ENCODE assay signal across 1 cellular context in the genomic region with DNA sequence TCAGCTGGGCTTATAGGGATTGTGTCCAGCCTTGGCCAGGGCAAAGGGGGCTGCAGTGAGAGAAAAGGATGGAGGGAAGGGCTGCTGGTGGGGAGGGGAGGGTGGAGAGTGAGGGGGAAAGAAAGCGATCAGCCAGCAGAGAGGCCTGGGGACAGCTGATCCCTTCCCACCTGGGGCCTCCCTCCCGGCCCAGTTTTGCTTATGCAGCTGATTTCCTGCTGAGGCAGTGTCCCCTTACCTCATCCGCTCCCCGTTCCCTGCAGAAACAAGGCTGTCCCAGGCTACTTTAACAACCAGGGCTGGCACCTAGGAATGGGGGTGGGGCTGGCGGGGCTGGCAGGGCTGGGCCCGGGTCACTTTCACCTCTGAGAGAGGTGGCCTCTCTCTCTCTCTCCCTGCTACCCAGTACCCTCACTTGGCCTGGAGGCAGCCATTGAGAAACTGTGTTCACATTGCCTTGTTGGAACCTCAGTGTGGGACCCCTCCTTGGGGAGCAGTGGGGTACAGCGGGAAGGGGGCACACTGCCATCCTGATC.
TF ChIP-seq lines count a peak whose summit lies in the region.

No MANE protein-coding gene starts in this region.

TF ChIP-seq in HEK293T, 16 proteins besides CTCF, POLR2A, EP300 and RAD21 (continued from another document):
- TF ChIP-seq, protein P1, sequence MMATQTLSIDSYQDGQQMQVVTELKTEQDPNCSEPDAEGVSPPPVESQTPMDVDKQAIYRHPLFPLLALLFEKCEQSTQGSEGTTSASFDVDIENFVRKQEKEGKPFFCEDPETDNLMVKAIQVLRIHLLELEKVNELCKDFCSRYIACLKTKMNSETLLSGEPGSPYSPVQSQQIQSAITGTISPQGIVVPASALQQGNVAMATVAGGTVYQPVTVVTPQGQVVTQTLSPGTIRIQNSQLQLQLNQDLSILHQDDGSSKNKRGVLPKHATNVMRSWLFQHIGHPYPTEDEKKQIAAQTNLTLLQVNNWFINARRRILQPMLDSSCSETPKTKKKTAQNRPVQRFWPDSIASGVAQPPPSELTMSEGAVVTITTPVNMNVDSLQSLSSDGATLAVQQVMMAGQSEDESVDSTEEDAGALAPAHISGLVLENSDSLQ (IDR thresholded peaks at IDR 0.05) = no peak
- TF ChIP-seq FOXM1 (IDR thresholded peaks at IDR 0.05; ENCODE audit: borderline replicate concordance) (no peak), L3MBTL2 (conservative IDR thresholded peaks at IDR 0.05) (no peak), ELF4 (IDR thresholded peaks at IDR 0.05) (no peak), NFRKB (IDR thresholded peaks at IDR 0.05) (no peak), ZNF384 (IDR thresholded peaks at IDR 0.05) (no peak), CTBP1 (IDR thresholded peaks at IDR 0.05; ENCODE audit: borderline replicate concordance) (no peak)
